Comparison of ENCODE assay signal across 8 cellular contexts in the genomic region with DNA sequence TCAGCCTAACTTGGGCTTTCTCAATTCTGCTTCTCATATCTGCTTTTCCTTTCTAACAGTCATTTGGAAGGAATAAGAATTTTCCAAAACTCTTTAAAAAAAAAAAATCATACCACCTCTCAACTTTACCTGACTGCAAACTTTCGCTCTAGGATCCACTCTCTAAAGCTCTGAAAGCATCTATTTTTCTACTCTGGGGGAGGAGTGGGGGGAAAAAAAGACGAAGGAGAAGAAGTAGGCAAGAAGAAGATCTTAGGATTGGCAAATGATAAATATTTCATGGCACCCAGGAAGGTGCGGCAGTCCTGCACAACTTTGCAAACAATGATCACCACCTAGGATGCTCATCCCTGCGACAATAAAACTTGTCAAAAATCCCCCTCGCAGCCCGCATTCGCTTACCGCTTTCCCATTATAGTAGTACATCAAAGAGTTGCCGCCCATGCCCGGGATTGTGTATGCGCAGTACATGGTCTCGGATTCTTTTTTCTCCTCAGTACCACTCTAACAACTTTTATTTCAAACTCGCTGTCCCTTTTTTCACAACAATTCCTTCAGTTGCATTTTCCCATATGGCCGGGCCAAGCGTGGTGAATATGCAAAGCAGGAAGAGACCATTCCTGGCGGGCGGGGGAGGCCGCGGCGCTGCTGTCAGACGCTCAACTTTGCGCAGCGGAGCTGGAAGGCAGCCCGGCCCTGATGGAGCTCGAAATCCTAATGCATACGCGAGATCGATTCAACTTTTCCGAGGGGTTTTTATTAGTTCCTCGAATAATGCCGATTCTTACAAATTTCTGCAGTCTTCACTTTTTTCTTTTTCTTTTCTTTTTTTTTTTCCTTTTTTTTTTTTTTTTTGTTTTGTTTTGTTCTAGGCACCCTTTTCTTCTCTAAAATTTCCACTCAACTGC.
DNase-seq lines count a peak whose midpoint lies in the region; ATAC-seq and FAIRE-seq lines count a peak whose summit lies in the region.

No MANE protein-coding gene starts in this region.

- H3K4me3 ChIP-seq in skin epidermis, result peak overlapping the region; percentile 40 to 54 (median 47)

- peak; percentile 67 for ATAC-seq in GM21447 (IDR thresholded peaks at IDR 0.05; ENCODE audit: unreplicated experiment)

- peak overlapping the region; percentile 98 for H3K27ac ChIP-seq in caudate nucleus (ENCODE audit: low read depth, low read length)
- peak overlapping the region; percentile 23 to 93 (median 87) for H3K27ac ChIP-seq in skin epidermis

- in situ Hi-C loops in G401 (cut with HindIII; ENCODE audit: low sequenced_read_pairs), result no loop called here

- DNase-seq in G401 (ENCODE audit: low spot score) (peak; percentile 89), HTR-8/SVneo (ENCODE audit: insufficient read length, low spot score) (peak; percentile 27), RPMI8226 (peak; percentile 98), caudate nucleus (lab: John Stamatoyannopoulos, UW) (peak in 60 of 61 donors; percentile 26 to 90 (median 80)), epidermal melanocyte (ENCODE audit: insufficient read length, low spot score) (no peak)

- FAIRE-seq in HTR-8/SVneo (lab: Jason Lieb, UNC) (no peak), islet of Langerhans (lab: Jason Lieb, UNC) (peak; percentile 65)
